Comparison of ENCODE assay signal across 23 cellular contexts in genomic region chr12:57104292-57104910, GRCh38. TPM values are rescaled to one million over a fixed set of nuclear protein-coding genes. Genes with fewer than 3 reads are reported as not detected.
A peak's percentile ranks its signal among the peaks of the same experiment; 100 is the strongest.
DNase-seq lines count a peak whose midpoint lies in the region; ATAC-seq lines count a peak whose summit lies in the region.
"Had no signal": no experiment of that assay in that cellular context is flagged by ENCODE, and none has a peak within 500 bp of the region (broad histone marks: within the 10 kb centered on the region; RNA-seq: fewer than 3 reads in every experiment).

No MANE protein-coding gene starts in this region.

- no peak for ATAC-seq in stimulated activated memory B cell treated with anti-CD40 and anti-IgM and Interleukin-4, amounts not matched to agents 10 μg/mL and 1 μg/mL and 100 μg/mL, for 72 hours
- no peak for ATAC-seq in HG03175 (IDR thresholded peaks at IDR 0.05; ENCODE audit: unreplicated experiment)
- ATAC-seq in HG03432 (IDR thresholded peaks at IDR 0.05; ENCODE audit: unreplicated experiment) = no peak
- ATAC-seq: sciatic nerve had no signal

- DNase-seq in activated naive CD4-positive, alpha-beta T cell treated with anti-CD3 and anti-CD28 coated beads for 36 hours = no peak
- DNase-seq in activated naive CD4-positive, alpha-beta T cell treated with anti-CD3 and anti-CD28 coated beads, Interleukin-2, amount 50 U/mL, for 16 hours = no peak
- peak; percentile 26 for DNase-seq in D341Med (ENCODE audit: low spot score)
- peak; percentile 2 for DNase-seq in iPS-NIHi11 (ENCODE audit: low spot score)
- no peak for DNase-seq in SKM-1 (lab: John Stamatoyannopoulos, UW; ENCODE audit: unreplicated experiment)
- DNase-seq: activated gamma-delta T cell treated with Interleukin-2 at 50 U/mL for 16 hours; DMS79 treated with DMSO at 0.1 percent for 48 hours; effector CD4-positive, alpha-beta T cell; foreskin melanocyte; H9; Karpas-422; kidney; mammary epithelial cell; NCI-H1092; NCI-H510A; thyroid gland had no signal

- intact Hi-C loops in activated naive CD4-positive, alpha-beta T cell treated with anti-CD3 and anti-CD28 coated beads for 36 hours (cut with micrococcal nuclease) = no loop called here

- H3K27me3 Mint-ChIP-seq in activated naive CD4-positive, alpha-beta T cell treated with anti-CD3 and anti-CD28 coated beads for 36 hours (ENCODE audit: low read depth) = no peaks in the 10 kb centered on the region
- no peaks in the 10 kb centered on the region for H3K27me3 Mint-ChIP-seq in stimulated activated memory B cell treated with anti-CD40 and anti-IgM and Interleukin-4, amounts not matched to agents 10 μg/mL and 1 μg/mL and 100 μg/mL, for 72 hours

- CTCF ChIA-PET in activated naive CD4-positive, alpha-beta T cell treated with anti-CD3 and anti-CD28 coated beads for 36 hours (lab: Charles Lee) = interaction anchor here (1.1 to 1.9 kb wide), 3 partner anchors 15 to 33 kb away, joined by 3 to 10 read pairs (median 3); partner anchors contain the start of gene NAB2

- H3K27ac Mint-ChIP-seq in activated naive CD4-positive, alpha-beta T cell treated with anti-CD3 and anti-CD28 coated beads for 36 hours = peak overlapping the region; percentile 74
- peak overlapping the region; percentile 65 for H3K27ac Mint-ChIP-seq in stimulated activated memory B cell treated with anti-CD40 and anti-IgM and Interleukin-4, amounts not matched to agents 10 μg/mL and 1 μg/mL and 100 μg/mL, for 72 hours
- H3K27ac Mint-ChIP-seq: H9 had no signal

- H3K9me3 Mint-ChIP-seq in activated naive CD4-positive, alpha-beta T cell treated with anti-CD3 and anti-CD28 coated beads for 36 hours = no peaks in the 10 kb centered on the region
- no peaks in the 10 kb centered on the region for H3K9me3 Mint-ChIP-seq in stimulated activated memory B cell treated with anti-CD40 and anti-IgM and Interleukin-4, amounts not matched to agents 10 μg/mL and 1 μg/mL and 100 μg/mL, for 72 hours
- H3K9me3 Mint-ChIP-seq: H9 had no signal

- H3K36me3 Mint-ChIP-seq in activated naive CD4-positive, alpha-beta T cell treated with anti-CD3 and anti-CD28 coated beads for 36 hours (ENCODE audit: low read depth) = peaks cover 58% of the 10 kb centered on the region
- H3K36me3 Mint-ChIP-seq in stimulated activated memory B cell treated with anti-CD40 and anti-IgM and Interleukin-4, amounts not matched to agents 10 μg/mL and 1 μg/mL and 100 μg/mL, for 72 hours = peaks cover 81% of the 10 kb centered on the region

- H3K4me3 Mint-ChIP-seq in activated naive CD4-positive, alpha-beta T cell treated with anti-CD3 and anti-CD28 coated beads for 36 hours = no peak overlapping the region
- H3K4me3 Mint-ChIP-seq in stimulated activated memory B cell treated with anti-CD40 and anti-IgM and Interleukin-4, amounts not matched to agents 10 μg/mL and 1 μg/mL and 100 μg/mL, for 72 hours = no peak overlapping the region
- H3K4me3 Mint-ChIP-seq: H9 had no signal

- peaks cover 64% of the 10 kb centered on the region for H3K4me1 Mint-ChIP-seq in activated naive CD4-positive, alpha-beta T cell treated with anti-CD3 and anti-CD28 coated beads for 36 hours (ENCODE audit: low read depth)
- H3K4me1 Mint-ChIP-seq in stimulated activated memory B cell treated with anti-CD40 and anti-IgM and Interleukin-4, amounts not matched to agents 10 μg/mL and 1 μg/mL and 100 μg/mL, for 72 hours = peaks cover 79% of the 10 kb centered on the region

RNA-seq across cellular contexts. Expression of gene STAT6, which starts 6.8 kb away (rescaled TPM):
- total RNA-seq in activated naive CD4-positive, alpha-beta T cell treated with anti-CD3 and anti-CD28 coated beads for 36 hours = 100 to 1,000 TPM; 188 to 193 TPM

RNA-seq across cellular contexts. Expression of gene NAB2, which starts 15.5 kb away (rescaled TPM):
- 10 to 100 TPM; 18.4 to 19.1 TPM for total RNA-seq in activated naive CD4-positive, alpha-beta T cell treated with anti-CD3 and anti-CD28 coated beads for 36 hours

RNA-seq across cellular contexts. Expression of gene LRP1, which starts 23.9 kb away (rescaled TPM):
- 1 to 10 TPM; 1.0 to 1.5 TPM for total RNA-seq in activated naive CD4-positive, alpha-beta T cell treated with anti-CD3 and anti-CD28 coated beads for 36 hours

RNA-seq across cellular contexts. Expression of gene NEMP1, which starts 25.8 kb away (rescaled TPM):
- 10 to 100 TPM; 71.3 to 72.2 TPM for total RNA-seq in activated naive CD4-positive, alpha-beta T cell treated with anti-CD3 and anti-CD28 coated beads for 36 hours

RNA-seq across cellular contexts. Expression of gene LRP1-AS, which starts 43.0 kb away (rescaled TPM):
- not detected for total RNA-seq in activated naive CD4-positive, alpha-beta T cell treated with anti-CD3 and anti-CD28 coated beads for 36 hours
- total RNA-seq: cerebellum, H9, HT1080, kidney, mammary epithelial cell, RPMI7951, sciatic nerve, thyroid gland had no signal

Comparison
In these comparisons a context has a peak if more than half of its experiments do, and no peak if none do; other contexts are left out.
1. DNase-seq: peak in D341Med (single experiment) and iPS-NIHi11 (single experiment); none in activated naive CD4-positive, alpha-beta T cell treated with anti-CD3 and anti-CD28 coated beads for 36 hours (single experiment), activated naive CD4-positive, alpha-beta T cell treated with anti-CD3 and anti-CD28 coated beads, Interleukin-2, amount 50 U/mL, for 16 hours (single experiment) and SKM-1 (single experiment).